Comparison of ENCODE assay signal across 22 cellular contexts in genomic region chr13:45921337-45921736, GRCh38.
DNase-seq lines count a peak whose midpoint lies in the region; ATAC-seq, FAIRE-seq and TF ChIP-seq lines count a peak whose summit lies in the region.
"Had no signal": no experiment of that assay in that cellular context is flagged by ENCODE, and none has a peak within 500 bp of the region (broad histone marks: within the 10 kb centered on the region; RNA-seq: fewer than 3 reads in every experiment).

No MANE protein-coding gene starts in this region.

- TF ChIP-seq CTCF in brain (conservative IDR thresholded peaks at IDR 0.05) = no peak

- no peaks in the 10 kb centered on the region for H3K9me3 Mint-ChIP-seq in brain
- H3K9me3 Mint-ChIP-seq: CD14-positive monocyte; CD4-positive, alpha-beta T cell; CD8-positive, alpha-beta memory T cell; GM23338; H9 had no signal

- H3K36me3 Mint-ChIP-seq in brain = no peaks in the 10 kb centered on the region
- H3K36me3 Mint-ChIP-seq: CD14-positive monocyte; CD8-positive, alpha-beta memory T cell had no signal

- no peak for FAIRE-seq in GM19239 (lab: Jason Lieb, UNC)
- FAIRE-seq: A549, G401.6, GM12892 had no signal

- peak overlapping the region in 3 of 5 experiments; percentile 55 to 86 (median 70) for H3K27ac Mint-ChIP-seq in brain
- H3K27ac Mint-ChIP-seq: CD4-positive, alpha-beta T cell; CD8-positive, alpha-beta memory T cell; GM23338 had no signal

- DNase-seq in COR-L47 (lab: John Stamatoyannopoulos, UW) = peak; percentile 24
- peak; percentile 0 for DNase-seq in NCI-H69 (lab: John Stamatoyannopoulos, UW)
- no peak for DNase-seq in GM19239 (ENCODE audit: insufficient read length, low spot score)
- DNase-seq in activated naive CD4-positive, alpha-beta T cell treated with anti-CD3 and anti-CD28 coated beads, Interleukin-2, amount 50 U/mL, for 16 hours = no peak
- DNase-seq: 8988T; ACHN; AML-193; BE2C; Calu3; CD4-positive, alpha-beta T cell; CD8-positive, alpha-beta memory T cell; DMS53; DMS79 treated with DMSO at 0.1 percent for 48 hours; H9 had no signal

- peaks cover 6% of the 10 kb centered on the region for H3K4me1 Mint-ChIP-seq in brain
- H3K4me1 Mint-ChIP-seq: CD14-positive monocyte; CD8-positive, alpha-beta memory T cell had no signal

- H3K4me3 Mint-ChIP-seq in brain = no peak overlapping the region
- H3K4me3 Mint-ChIP-seq: CD4-positive, alpha-beta T cell; CD8-positive, alpha-beta memory T cell; GM23338; H9 had no signal

- peaks cover 5% of the 10 kb centered on the region for H3K27me3 Mint-ChIP-seq in brain
- H3K27me3 Mint-ChIP-seq: CD4-positive, alpha-beta T cell had no signal

- no peak for ATAC-seq in HG02973 (IDR thresholded peaks at IDR 0.05; ENCODE audit: unreplicated experiment)
- ATAC-seq: A549, GM23338, HCT116 had no signal

Comparison
In these comparisons a context has a peak if more than half of its experiments do, and no peak if none do; other contexts are left out.
1. DNase-seq: peak in COR-L47 (single experiment) and NCI-H69 (single experiment); none in GM19239 (single experiment) and activated naive CD4-positive, alpha-beta T cell treated with anti-CD3 and anti-CD28 coated beads, Interleukin-2, amount 50 U/mL, for 16 hours (single experiment).